In the genomic region with DNA sequence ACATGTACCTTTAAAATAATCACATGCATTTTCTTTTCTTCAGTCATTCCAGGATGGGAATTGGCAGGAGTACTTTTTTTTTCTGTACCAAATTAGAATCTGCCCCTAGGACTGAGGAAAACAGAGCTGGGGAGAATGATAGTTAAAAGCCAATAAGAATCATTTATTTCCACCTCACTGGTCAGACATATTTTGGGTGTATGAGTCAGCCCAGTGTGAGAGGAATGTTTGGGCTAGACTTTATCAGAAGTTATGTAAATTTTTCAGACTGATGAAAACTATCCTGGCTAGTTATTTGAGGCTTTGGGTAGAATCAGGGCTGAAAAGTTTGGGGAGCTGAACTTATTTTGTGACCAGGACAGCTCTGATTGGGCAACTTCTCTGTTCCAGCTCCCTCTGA, we compare ENCODE assay signal across 19 cellular contexts.
A peak's percentile ranks its signal among the peaks of the same experiment; 100 is the strongest.
DNase-seq lines count a peak whose midpoint lies in the region; TF ChIP-seq lines count a peak whose summit lies in the region.
"Had no signal": no experiment of that assay in that cellular context is flagged by ENCODE, and none has a peak within 500 bp of the region (broad histone marks: within the 10 kb centered on the region; RNA-seq: fewer than 3 reads in every experiment).

No MANE protein-coding gene starts in this region.

- no peaks in the 10 kb centered on the region for H3K36me3 ChIP-seq in HEK293 (ENCODE audit: control insufficient read depth in 2 of 2, insufficient read depth in 1 of 2, low read length in 2 of 2)
- H3K36me3 ChIP-seq: adrenal gland had no signal

- no peak overlapping the region for H3K4me3 ChIP-seq in AG09309 (ENCODE audit: control insufficient read depth, low read depth, low read length)
- no peak overlapping the region for H3K4me3 ChIP-seq in HEK293 (ENCODE audit: low read depth, low read length)
- no peak overlapping the region for H3K4me3 ChIP-seq in astrocyte of the cerebellum (ENCODE audit: low read depth, low read length)
- H3K4me3 ChIP-seq: adrenal gland had no signal

- in situ Hi-C loops in astrocyte of the cerebellum (cut with HindIII; ENCODE audit: low sequenced_read_pairs) = no loop called here

- H3K27ac ChIP-seq in HEK293 (ENCODE audit: extremely low read depth, low read depth, low read length) = no peak overlapping the region
- H3K27ac ChIP-seq: adrenal gland, C4-2B had no signal

- no peak for TF ChIP-seq POLR2A in erythroblast (IDR thresholded peaks at IDR 0.05; ENCODE audit: low read length)

- peak; percentile 31 for DNase-seq in AG09309 (ENCODE audit: low read depth)
- peak; percentile 87 for DNase-seq in astrocyte of the cerebellum (ENCODE audit: low read depth)
- peak; percentile 0 for DNase-seq in hepatic stellate cell (ENCODE audit: low spot score)
- no peak for DNase-seq in erythroblast (lab: John Stamatoyannopoulos, UW)
- DNase-seq in globus pallidus (ENCODE audit: low spot score) = no peak
- no peak for DNase-seq in NCI-H526 treated with DMSO at 0.1 percent for 48 hours (lab: John Stamatoyannopoulos, UW)
- DNase-seq in DMS114 treated with DMSO at 0.1 percent for 48 hours (lab: John Stamatoyannopoulos, UW; ENCODE audit: unreplicated experiment) = no peak
- DNase-seq: activated CD4-positive, alpha-beta T cell treated with anti-CD3 and anti-CD28 coated beads, Interleukin-2, amount 10 ng/mL, durations not matched to agents 7 days and 5 days; activated T-cell treated with anti-CD3 and anti-CD28 coated beads, Interleukin-2, amount 50 U/mL, for 4 hours; adrenal gland; effector CD8-positive, alpha-beta T cell; GDM1; glutamatergic neuron; GOT3; naive B cell; NCI-H1436 treated with DMSO at 0.1 percent for 48 hours; RPMI8226 had no signal

- TF ChIP-seq CTCF in AG09309 (IDR thresholded peaks at IDR 0.05; ENCODE audit: control insufficient read depth, insufficient read depth, low read depth, low read length, missing control alignments) (no peak), HEK293 (tag by site-specific recombination; IDR thresholded peaks at IDR 0.05) (no peak), astrocyte of the cerebellum (IDR thresholded peaks at IDR 0.05; ENCODE audit: low read depth, low read length, missing control alignments) (no peak)

- peaks cover 6% of the 10 kb centered on the region; the same call in 1 of the 2 replicates for H3K4me1 ChIP-seq in HEK293 (ENCODE audit: control insufficient read depth, insufficient read depth, low read length)
- H3K4me1 ChIP-seq: adrenal gland had no signal

- POLR2A ChIA-PET in HEK293 (lab: Yijun Ruan, JAX) = no interaction called here

- H3K9me3 ChIP-seq in HEK293 (ENCODE audit: control insufficient read depth, insufficient read depth, low read depth, low read length) = no peaks in the 10 kb centered on the region
- H3K9me3 ChIP-seq: adrenal gland had no signal

- CTCF ChIA-PET in HEK293 (lab: Yijun Ruan, JAX) = interaction anchor here (1.0 kb wide), 1 partner anchor 45 kb away, joined by 4 read pairs; no protein-coding TSS in a partner anchor

TF ChIP-seq in HEK293, 187 proteins besides CTCF, POLR2A, EP300 and RAD21:
- TF ChIP-seq, protein P1, sequence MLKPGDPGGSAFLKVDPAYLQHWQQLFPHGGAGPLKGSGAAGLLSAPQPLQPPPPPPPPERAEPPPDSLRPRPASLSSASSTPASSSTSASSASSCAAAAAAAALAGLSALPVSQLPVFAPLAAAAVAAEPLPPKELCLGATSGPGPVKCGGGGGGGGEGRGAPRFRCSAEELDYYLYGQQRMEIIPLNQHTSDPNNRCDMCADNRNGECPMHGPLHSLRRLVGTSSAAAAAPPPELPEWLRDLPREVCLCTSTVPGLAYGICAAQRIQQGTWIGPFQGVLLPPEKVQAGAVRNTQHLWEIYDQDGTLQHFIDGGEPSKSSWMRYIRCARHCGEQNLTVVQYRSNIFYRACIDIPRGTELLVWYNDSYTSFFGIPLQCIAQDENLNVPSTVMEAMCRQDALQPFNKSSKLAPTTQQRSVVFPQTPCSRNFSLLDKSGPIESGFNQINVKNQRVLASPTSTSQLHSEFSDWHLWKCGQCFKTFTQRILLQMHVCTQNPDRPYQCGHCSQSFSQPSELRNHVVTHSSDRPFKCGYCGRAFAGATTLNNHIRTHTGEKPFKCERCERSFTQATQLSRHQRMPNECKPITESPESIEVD (tag by site-specific recombination; IDR thresholded peaks at IDR 0.05) = 0 out of 2 replicates have a peak, but pooled peaks have one; percentile 32
- TF ChIP-seq, protein P2, sequence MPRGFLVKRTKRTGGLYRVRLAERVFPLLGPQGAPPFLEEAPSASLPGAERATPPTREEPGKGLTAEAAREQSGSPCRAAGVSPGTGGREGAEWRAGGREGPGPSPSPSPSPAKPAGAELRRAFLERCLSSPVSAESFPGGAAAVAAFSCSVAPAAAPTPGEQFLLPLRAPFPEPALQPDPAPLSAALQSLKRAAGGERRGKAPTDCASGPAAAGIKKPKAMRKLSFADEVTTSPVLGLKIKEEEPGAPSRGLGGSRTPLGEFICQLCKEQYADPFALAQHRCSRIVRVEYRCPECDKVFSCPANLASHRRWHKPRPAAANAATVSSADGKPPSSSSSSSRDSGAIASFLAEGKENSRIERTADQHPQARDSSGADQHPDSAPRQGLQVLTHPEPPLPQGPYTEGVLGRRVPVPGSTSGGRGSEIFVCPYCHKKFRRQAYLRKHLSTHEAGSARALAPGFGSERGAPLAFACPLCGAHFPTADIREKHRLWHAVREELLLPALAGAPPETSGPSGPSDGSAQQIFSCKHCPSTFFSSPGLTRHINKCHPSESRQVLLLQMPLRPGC (tag by site-specific recombination; IDR thresholded peaks at IDR 0.05) = no peak
- TF ChIP-seq, protein P3, sequence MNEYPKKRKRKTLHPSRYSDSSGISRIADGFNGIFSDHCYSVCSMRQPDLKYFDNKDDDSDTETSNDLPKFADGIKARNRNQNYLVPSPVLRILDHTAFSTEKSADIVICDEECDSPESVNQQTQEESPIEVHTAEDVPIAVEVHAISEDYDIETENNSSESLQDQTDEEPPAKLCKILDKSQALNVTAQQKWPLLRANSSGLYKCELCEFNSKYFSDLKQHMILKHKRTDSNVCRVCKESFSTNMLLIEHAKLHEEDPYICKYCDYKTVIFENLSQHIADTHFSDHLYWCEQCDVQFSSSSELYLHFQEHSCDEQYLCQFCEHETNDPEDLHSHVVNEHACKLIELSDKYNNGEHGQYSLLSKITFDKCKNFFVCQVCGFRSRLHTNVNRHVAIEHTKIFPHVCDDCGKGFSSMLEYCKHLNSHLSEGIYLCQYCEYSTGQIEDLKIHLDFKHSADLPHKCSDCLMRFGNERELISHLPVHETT (tag by site-specific recombination; IDR thresholded peaks at IDR 0.05) = no peak

Comparison
In these comparisons a context has a peak if more than half of its experiments do, and no peak if none do; other contexts are left out.
1. DNase-seq: peak in AG09309 (single experiment), astrocyte of the cerebellum (single experiment) and hepatic stellate cell (single experiment); none in erythroblast (0 of 2), globus pallidus (single experiment), NCI-H526 treated with DMSO at 0.1 percent for 48 hours (single experiment) and DMS114 treated with DMSO at 0.1 percent for 48 hours (single experiment).